In the genomic region with DNA sequence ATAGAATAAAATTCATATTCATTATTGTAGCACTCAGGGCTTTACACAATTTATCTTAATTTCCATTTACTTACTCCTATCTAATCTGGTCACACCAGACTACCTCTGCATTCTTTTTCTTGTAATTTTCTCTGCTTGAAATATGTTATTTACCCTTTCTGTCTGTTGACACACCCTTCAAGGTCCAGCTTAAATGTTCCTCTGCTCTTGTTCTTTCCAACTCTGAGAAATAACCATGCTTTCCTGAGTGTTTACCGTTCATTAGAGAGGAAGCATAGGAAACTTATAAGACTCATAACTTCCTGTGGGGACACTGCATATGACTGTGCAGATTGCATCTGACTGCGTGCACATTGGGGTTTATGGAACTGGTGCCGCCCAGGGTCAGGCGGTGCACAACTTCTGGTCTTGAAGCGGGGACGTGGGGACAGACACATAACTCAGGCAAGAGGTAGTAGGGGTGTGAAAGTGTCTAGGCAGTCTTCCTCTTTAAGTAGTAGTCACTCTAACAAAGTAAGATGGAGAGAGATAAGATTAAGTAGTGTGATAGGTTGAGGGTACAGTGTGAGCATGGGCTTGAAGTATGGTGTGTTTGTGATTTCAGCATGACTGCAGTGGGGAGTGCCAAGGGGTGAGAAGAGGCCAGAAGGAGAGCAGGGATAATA, we compare ENCODE assay signal across 9 cellular contexts. TPM values are rescaled to one million over a fixed set of nuclear protein-coding genes. Genes with fewer than 3 reads are reported as not detected.
DNase-seq lines count a peak whose midpoint lies in the region; ATAC-seq and TF ChIP-seq lines count a peak whose summit lies in the region.
"Had no signal": no experiment of that assay in that cellular context is flagged by ENCODE, and none has a peak within 500 bp of the region (broad histone marks: within the 10 kb centered on the region; RNA-seq: fewer than 3 reads in every experiment).

No MANE protein-coding gene starts in this region.

- no peaks in the 10 kb centered on the region for H3K9me3 Mint-ChIP-seq in activated CD4-positive, alpha-beta T cell treated with anti-CD3 and anti-CD28 coated beads, Interleukin-2, amount 10 ng/mL, durations not matched to agents 24 days and 14 days

- H3K4me3 ChIP-seq in fibroblast of lung (replicated peaks in 1 of 4; ENCODE audit: control extremely low read depth in 1 of 4, insufficient read depth in 1 of 4, low read depth in 3 of 4, low read length in 4 of 4): no peak overlapping the region

- H2AFZ ChIP-seq in fibroblast of lung (ENCODE audit: low read length): peak overlapping the region; percentile 4

- intact Hi-C loops in activated CD4-positive, alpha-beta T cell treated with anti-CD3 and anti-CD28 coated beads, Interleukin-2, amount 10 ng/mL, durations not matched to agents 24 days and 14 days (cut with micrococcal nuclease): loop anchor here (1.0 kb wide), 5 partner anchors 19 to 130 kb away; no protein-coding TSS in a partner anchor

- no peak overlapping the region for H3K27ac ChIP-seq in fibroblast of lung (ENCODE audit: insufficient read depth, low read length)
- H3K27ac ChIP-seq: KMS-11 had no signal

- no peaks in the 10 kb centered on the region for H4K20me1 ChIP-seq in fibroblast of lung (ENCODE audit: control insufficient read depth, extremely low read depth, insufficient read depth, low read length)

- peaks cover 10% of the 10 kb centered on the region for H3K4me1 ChIP-seq in fibroblast of lung (ENCODE audit: control insufficient read depth, extremely low read depth, insufficient read depth, low read length)

- DNase-seq in activated CD4-positive, alpha-beta T cell treated with anti-CD3 and anti-CD28 coated beads, Interleukin-2, amount 10 ng/mL, durations not matched to agents 24 days and 14 days: peak; percentile 93
- DNase-seq in fibroblast of lung (ENCODE audit: low read depth in 2 of 2): no peak
- peak; percentile 18 to 51 for DNase-seq in stimulated activated CD4-positive, alpha-beta T cell treated with anti-CD3 and anti-CD28 coated beads, Interleukin-4, amount 100 ng/mL, for 4 hours
- no peak for DNase-seq in HT-29 (ENCODE audit: low spot score)
- DNase-seq in amygdala (lab: John Stamatoyannopoulos, UW): no peak
- no peak for DNase-seq in dedifferentiated amniotic fluid mesenchymal stem cell (ENCODE audit: extremely low spot score)

- H3K4me2 ChIP-seq in fibroblast of lung (ENCODE audit: extremely low read depth, insufficient read depth, low read length): no peak overlapping the region
- H3K4me2 ChIP-seq: KMS-11 had no signal

- no peaks in the 10 kb centered on the region for H3K36me3 Mint-ChIP-seq in activated CD4-positive, alpha-beta T cell treated with anti-CD3 and anti-CD28 coated beads, Interleukin-2, amount 10 ng/mL, durations not matched to agents 24 days and 14 days (ENCODE audit: low read depth)

- peak overlapping the region; percentile 75 for H3K4me3 Mint-ChIP-seq in activated CD4-positive, alpha-beta T cell treated with anti-CD3 and anti-CD28 coated beads, Interleukin-2, amount 10 ng/mL, durations not matched to agents 24 days and 14 days

- ATAC-seq in HG03175 (IDR thresholded peaks at IDR 0.05; ENCODE audit: unreplicated experiment) (peak; percentile 47), HG02623 (IDR thresholded peaks at IDR 0.05; ENCODE audit: unreplicated experiment) (no peak)

- H3K36me3 ChIP-seq in fibroblast of lung (ENCODE audit: control insufficient read depth, insufficient read depth, low read length): no peaks in the 10 kb centered on the region

- H3K9me3 ChIP-seq in fibroblast of lung (ENCODE audit: control insufficient read depth, insufficient read depth, low read depth, low read length): no peaks in the 10 kb centered on the region

- no peak for TF ChIP-seq CTCF in fibroblast of lung (conservative IDR thresholded peaks at IDR 0.05 in 1 of 2, IDR thresholded peaks at IDR 0.05 in 1 of 2; ENCODE audit: low read depth in 1 of 2, low read length in 2 of 2)

- H3K79me2 ChIP-seq in fibroblast of lung (ENCODE audit: control insufficient read depth, insufficient read depth, low read length): no peaks in the 10 kb centered on the region

- H3K27me3 ChIP-seq in fibroblast of lung (ENCODE audit: control insufficient read depth, insufficient read depth, low read length): no peaks in the 10 kb centered on the region

- no peaks in the 10 kb centered on the region for H3K27me3 Mint-ChIP-seq in activated CD4-positive, alpha-beta T cell treated with anti-CD3 and anti-CD28 coated beads, Interleukin-2, amount 10 ng/mL, durations not matched to agents 24 days and 14 days

- peak overlapping the region; percentile 88 for H3K27ac Mint-ChIP-seq in activated CD4-positive, alpha-beta T cell treated with anti-CD3 and anti-CD28 coated beads, Interleukin-2, amount 10 ng/mL, durations not matched to agents 24 days and 14 days

- no peak overlapping the region for H3K9ac ChIP-seq in fibroblast of lung (ENCODE audit: insufficient read depth, low read length)
- H3K9ac ChIP-seq: KMS-11 had no signal

- H3K4me1 Mint-ChIP-seq in activated CD4-positive, alpha-beta T cell treated with anti-CD3 and anti-CD28 coated beads, Interleukin-2, amount 10 ng/mL, durations not matched to agents 24 days and 14 days: peaks cover 37% of the 10 kb centered on the region

RNA-seq across cellular contexts. Expression of gene FOXJ2, which starts 42.6 kb away (rescaled TPM):
- 18.5 and 18.6 TPM in 2 replicates for total RNA-seq in activated CD4-positive, alpha-beta T cell treated with anti-CD3 and anti-CD28 coated beads, Interleukin-2, amount 10 ng/mL, durations not matched to agents 24 days and 14 days
- 5.4 and 8.3 TPM in 2 replicates for total RNA-seq in fibroblast of lung
- 8.3 and 9.2 TPM in 2 replicates for polyA plus RNA-seq in fibroblast of lung
- 12.0 and 13.8 TPM in 2 replicates for polyA plus RNA-seq in fibroblast of lung (2012)
- polyA minus RNA-seq in fibroblast of lung (ENCODE audit: low replicate concordance): 42.4 and 75.1 TPM in 2 replicates
- total RNA-seq in HT-29 (2014; rRNA removed; shearing (Covaris generic)): 4.8 and 6.3 TPM in 2 replicates

RNA-seq across cellular contexts. Expression of gene SLC2A3, which starts 54.0 kb away (rescaled TPM):
- 362 and 366 TPM in 2 replicates for total RNA-seq in activated CD4-positive, alpha-beta T cell treated with anti-CD3 and anti-CD28 coated beads, Interleukin-2, amount 10 ng/mL, durations not matched to agents 24 days and 14 days
- total RNA-seq in fibroblast of lung: 95.0 and 127 TPM in 2 replicates
- 83.0 and 124 TPM in 2 replicates for polyA plus RNA-seq in fibroblast of lung
- 65.6 and 124 TPM in 2 replicates for polyA plus RNA-seq in fibroblast of lung (2012)
- polyA minus RNA-seq in fibroblast of lung (ENCODE audit: low replicate concordance): 109 and 154 TPM in 2 replicates
- not detected in 2 replicates for total RNA-seq in HT-29 (2014; rRNA removed; shearing (Covaris generic))

Comparison
In these comparisons a context has a peak if more than half of its experiments do, and no peak if none do; other contexts are left out.
1. DNase-seq: peak in activated CD4-positive, alpha-beta T cell treated with anti-CD3 and anti-CD28 coated beads, Interleukin-2, amount 10 ng/mL, durations not matched to agents 24 days and 14 days (single experiment) and stimulated activated CD4-positive, alpha-beta T cell treated with anti-CD3 and anti-CD28 coated beads, Interleukin-4, amount 100 ng/mL, for 4 hours (2 of 2); none in fibroblast of lung (0 of 2), HT-29 (single experiment), amygdala (0 of 56) and dedifferentiated amniotic fluid mesenchymal stem cell (single experiment).
2. RNA of gene SLC2A3, which starts 54.0 kb away (total RNA-seq): 362 to 366 TPM in activated CD4-positive, alpha-beta T cell treated with anti-CD3 and anti-CD28 coated beads, Interleukin-2, amount 10 ng/mL, durations not matched to agents 24 days and 14 days and 95.0 to 127 TPM in fibroblast of lung; not detected in HT-29; every median in the first group is over 10 times any median in the second.